In the genomic region with DNA sequence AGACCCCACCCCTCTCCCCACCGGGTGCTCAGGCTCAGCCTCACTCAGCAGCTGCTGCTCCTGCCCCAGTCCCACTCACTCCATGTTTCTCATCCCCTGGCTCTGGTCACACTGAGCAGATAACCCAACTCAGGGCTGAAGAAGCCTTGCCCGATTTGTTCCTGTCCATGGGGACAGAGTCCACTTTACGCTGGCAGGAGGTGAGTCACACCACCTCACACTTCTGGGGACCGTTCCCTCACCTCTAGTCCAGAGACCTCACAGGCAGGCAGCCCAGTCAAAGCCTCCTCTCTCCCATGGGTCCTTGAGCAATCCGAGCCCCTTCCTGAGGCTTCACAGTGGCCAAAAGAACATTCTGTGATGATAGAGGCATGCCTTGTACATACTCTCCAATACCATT, we compare ENCODE assay signal across 22 cellular contexts. TPM values are rescaled to one million over a fixed set of nuclear protein-coding genes. Genes with fewer than 3 reads are reported as not detected.
A peak's percentile ranks its signal among the peaks of the same experiment; 100 is the strongest.
DNase-seq lines count a peak whose midpoint lies in the region; ATAC-seq, FAIRE-seq and TF ChIP-seq lines count a peak whose summit lies in the region.
"Had no signal": no experiment of that assay in that cellular context is flagged by ENCODE, and none has a peak within 500 bp of the region (broad histone marks: within the 10 kb centered on the region; RNA-seq: fewer than 3 reads in every experiment).

No MANE protein-coding gene starts in this region.

- no peak overlapping the region for H2AFZ ChIP-seq in HepG2 (ENCODE audit: low read length)

- TF ChIP-seq EP300 in HepG2 (IDR thresholded peaks at IDR 0.05; ENCODE audit: low read depth in 2 of 2, low read length in 2 of 2) (peak in 1 of 2 experiments; percentile 38; a peak in 1 of 4 replicates), HepG2 (CRISPR knock-in tag; IDR thresholded peaks at IDR 0.05; ENCODE audit: borderline replicate concordance) (no peak)

- no peaks in the 10 kb centered on the region for H3K36me3 Mint-ChIP-seq in activated CD8-positive, alpha-beta T cell treated with anti-CD3 and anti-CD28 coated beads for 36 hours (ENCODE audit: low read depth)

- H3K4me3 ChIP-seq in adipocyte (ENCODE audit: low read length) (peak overlapping the region; percentile 79), HepG2 (replicated peaks in 1 of 3; ENCODE audit: insufficient read depth in 1 of 3, low read depth in 2 of 3, low read length in 3 of 3) (peak overlapping the region in 1 of 3 experiments; percentile 51; a peak in 2 of 6 replicates), skeletal muscle cell (ENCODE audit: low read depth, low read length) (no peak overlapping the region), right cardiac atrium (ENCODE audit: low read length) (no peak overlapping the region)
- H3K4me3 ChIP-seq: esophagus squamous epithelium, sigmoid colon, testis had no signal

- in situ Hi-C loops in HepG2 (cut with HindIII; ENCODE audit: extremely low pct_ligation_motif_present, low pct_unique_long_range_greater_than_20kb), result no loop called here

- no peak overlapping the region for H3K4me3 Mint-ChIP-seq in activated CD8-positive, alpha-beta T cell treated with anti-CD3 and anti-CD28 coated beads for 36 hours

- H3K27me3 ChIP-seq in adipocyte (replicated peaks; ENCODE audit: control insufficient read depth, insufficient read depth, low read length) (no peaks in the 10 kb centered on the region), HepG2 (ENCODE audit: control insufficient read depth in 1 of 2, insufficient read depth in 2 of 2, low read length in 2 of 2) (no peaks in the 10 kb centered on the region), right cardiac atrium (ENCODE audit: control insufficient read depth, insufficient read depth) (no peaks in the 10 kb centered on the region)
- H3K27me3 ChIP-seq: esophagus squamous epithelium, sigmoid colon, testis had no signal

- peak; percentile 65 for DNase-seq in HT-29 (ENCODE audit: low spot score)
- no peak for DNase-seq in adipocyte (ENCODE audit: low read depth)
- DNase-seq in HepG2 (ENCODE audit: low spot score), result peak; percentile 84
- peak; percentile 88 for DNase-seq in skeletal muscle cell (ENCODE audit: low read depth)
- DNase-seq in NAMALWA (ENCODE audit: low spot score), result no peak
- no peak for DNase-seq in right cardiac atrium
- DNase-seq in activated CD8-positive, alpha-beta T cell treated with anti-CD3 and anti-CD28 coated beads for 36 hours, result no peak
- DNase-seq: activated effector memory CD4-positive, alpha-beta T cell treated with Interleukin-2 at 50 U/mL for 16 hours; esophagus squamous epithelium; Kasumi-1; kidney glomerular epithelial cell; NCI-H1105 treated with DMSO at 0.1 percent for 48 hours; NCI-H524; occipital lobe; sigmoid colon; testis; WERI-Rb-1 had no signal

- peak; percentile 79 for FAIRE-seq in HepG2 (lab: Jason Lieb, UNC)
- FAIRE-seq: G401.6 had no signal

- no TSS peak for BruUV-seq in HepG2 (replicated peaks; lab: Mats Ljungman, UMichigan)

- peak overlapping the region; percentile 65 for H3K4me2 ChIP-seq in HepG2 (ENCODE audit: low read depth, low read length)

- no peaks in the 10 kb centered on the region for H3K4me1 Mint-ChIP-seq in activated CD8-positive, alpha-beta T cell treated with anti-CD3 and anti-CD28 coated beads for 36 hours (ENCODE audit: low read depth)

- no peak for TF ChIP-seq RAD21 in HepG2 (CRISPR knock-in tag; IDR thresholded peaks at IDR 0.05)

- TF ChIP-seq POLR2A in HepG2 (IDR thresholded peaks at IDR 0.05; ENCODE audit: insufficient read depth in 1 of 2, low read depth in 2 of 2, low read length in 2 of 2), result peak; percentile 62 to 75; a peak in 3 of 4 replicates

- intact Hi-C loops in HepG2 (cut with micrococcal nuclease; ENCODE audit: unreplicated experiment) (loop anchor here (1.0 to 5.0 kb wide), 3 partner anchors 10 to 39 kb away; a partner anchor contains a TSS), right cardiac atrium (cut with DNase I) (no loop called here)
- intact Hi-C loops in activated CD8-positive, alpha-beta T cell treated with anti-CD3 and anti-CD28 coated beads for 36 hours (cut with micrococcal nuclease), result no loop called here

- 0 out of 2 replicates have a peak, but pooled peaks have one; percentile 3 for TF ChIP-seq CTCF in HepG2 (CRISPR knock-in tag; IDR thresholded peaks at IDR 0.05)
- no peak for TF ChIP-seq CTCF in activated CD8-positive, alpha-beta T cell treated with anti-CD3 and anti-CD28 coated beads for 36 hours (IDR thresholded peaks at IDR 0.05)

- peaks cover 66% of the 10 kb centered on the region for H3K4me1 ChIP-seq in adipocyte (ENCODE audit: control insufficient read depth, insufficient read depth, low read length)
- H3K4me1 ChIP-seq in HepG2 (ENCODE audit: insufficient read depth, low read length), result peaks cover 34% of the 10 kb centered on the region
- H3K4me1 ChIP-seq in right cardiac atrium (ENCODE audit: control insufficient read depth, insufficient read depth, low read length), result no peaks in the 10 kb centered on the region
- H3K4me1 ChIP-seq: testis had no signal

- H3K79me2 ChIP-seq in HepG2 (ENCODE audit: insufficient read depth, low read length), result no peaks in the 10 kb centered on the region

- no peaks in the 10 kb centered on the region for H4K20me1 ChIP-seq in HepG2 (ENCODE audit: insufficient read depth, low read length)

- CTCF ChIA-PET in HepG2 (lab: Yijun Ruan, JAX; ENCODE audit: low intra/inter-chr PET ratio, low total read pairs), result no interaction called here
- CTCF ChIA-PET in activated CD8-positive, alpha-beta T cell treated with anti-CD3 and anti-CD28 coated beads for 36 hours (lab: Charles Lee), result interaction anchor here (1.2 kb wide), 1 partner anchor 54 kb away, joined by 3 read pairs; no protein-coding TSS in a partner anchor

- H3K9me3 ChIP-seq in adipocyte (ENCODE audit: control insufficient read depth, low read length) (no peaks in the 10 kb centered on the region), HepG2 (ENCODE audit: low read length) (no peaks in the 10 kb centered on the region), right cardiac atrium (ENCODE audit: control insufficient read depth, low read length) (no peaks in the 10 kb centered on the region)
- H3K9me3 ChIP-seq: esophagus squamous epithelium, sigmoid colon, testis had no signal

- H3K27ac Mint-ChIP-seq in activated CD8-positive, alpha-beta T cell treated with anti-CD3 and anti-CD28 coated beads for 36 hours, result no peak overlapping the region

- H3K27ac ChIP-seq in HepG2 (ENCODE audit: extremely low read length, insufficient read depth, low read length), result peak overlapping the region; percentile 49
- no peak overlapping the region for H3K27ac ChIP-seq in right cardiac atrium (ENCODE audit: low read length)
- H3K27ac ChIP-seq: esophagus squamous epithelium, RWPE1, sigmoid colon, testis, WERI-Rb-1 had no signal

- peak; percentile 98 for ATAC-seq in HepG2
- no peak for ATAC-seq in right cardiac atrium
- ATAC-seq in GM21526 (IDR thresholded peaks at IDR 0.05; ENCODE audit: low FRiP score, unreplicated experiment), result no peak
- no peak for ATAC-seq in activated CD8-positive, alpha-beta T cell treated with anti-CD3 and anti-CD28 coated beads for 36 hours

- no peaks in the 10 kb centered on the region for H3K9me3 Mint-ChIP-seq in activated CD8-positive, alpha-beta T cell treated with anti-CD3 and anti-CD28 coated beads for 36 hours

- POLR2A ChIA-PET in HepG2 (lab: Yijun Ruan, JAX), result interaction anchor here (0.7 to 3.5 kb wide), 7 partner anchors 11 to 68 kb away, joined by 3 to 20 read pairs (median 5); a partner anchor contains a TSS
- POLR2A ChIA-PET in activated CD8-positive, alpha-beta T cell treated with anti-CD3 and anti-CD28 coated beads for 36 hours (lab: Charles Lee), result interaction anchor here (0.6 to 1.5 kb wide), 2 partner anchors 10 to 13 kb away, joined by 3 to 4 read pairs; no protein-coding TSS in a partner anchor

- H3K27me3 Mint-ChIP-seq in activated CD8-positive, alpha-beta T cell treated with anti-CD3 and anti-CD28 coated beads for 36 hours, result no peaks in the 10 kb centered on the region

- H3K9ac ChIP-seq in adipocyte (ENCODE audit: low read length) (peak overlapping the region; percentile 90), HepG2 (ENCODE audit: insufficient read depth, low read depth, low read length) (peak overlapping the region; percentile 17; the same call in 1 of the 2 replicates)

- H3K36me3 ChIP-seq in adipocyte (ENCODE audit: control insufficient read depth, insufficient read depth, low read length, severe bottlenecking), result peaks cover 39% of the 10 kb centered on the region
- no peaks in the 10 kb centered on the region for H3K36me3 ChIP-seq in HepG2 (replicated peaks in 1 of 2; ENCODE audit: control insufficient read depth in 1 of 2, insufficient read depth in 2 of 2, low read length in 2 of 2)
- H3K36me3 ChIP-seq: esophagus squamous epithelium, sigmoid colon, WERI-Rb-1 had no signal

- 2% methylated on average over 5 of the region's 5 CpGs for WGBS in HepG2 (ENCODE audit: low lambda C conversion rate)
- WGBS in right cardiac atrium, result 69% methylated on average over 5 of the region's 5 CpGs

RNA-seq across cellular contexts. Expression of a gene that starts 1.4 kb away (rescaled TPM):
- total RNA-seq in HT-29 (2014; rRNA removed; shearing (Covaris generic)), result 0.61 and 1.5 TPM in 2 replicates
- total RNA-seq in HepG2 (2016; rRNA removed; fragmentation: Illumina TruSeq; extraction: Trizol) (2.5 and 2.8 TPM in 2 replicates), right cardiac atrium (1 to 10 TPM in 1 of 4 donors, under 1 TPM in 2, not detected in 1; 0.38 to 8.4 (median 0.40) TPM)
- total RNA-seq in HepG2 (2016; cell fraction: cytosol; rRNA removed; fragmentation: Illumina TruSeq; extraction: Trizol; ENCODE audit: low read depth), result 0.71 and 0.79 TPM in 2 replicates
- total RNA-seq in HepG2 (2016; cell fraction: insoluble cytoplasmic fraction; rRNA removed; fragmentation: Illumina TruSeq; extraction: Trizol), result 2.8 and 3.0 TPM in 2 replicates
- 1.1 TPM in 2 replicates for total RNA-seq in HepG2 (2016; cell fraction: membrane; rRNA removed; fragmentation: Illumina TruSeq; extraction: Trizol)
- 1.1 and 1.7 TPM in 2 replicates for total RNA-seq in HepG2 (2016; cell fraction: nucleus; rRNA removed; fragmentation: Illumina TruSeq; extraction: Trizol)
- polyA plus RNA-seq in HepG2 (2011; rRNA removed) (10.4 and 19.6 TPM in 2 replicates), right cardiac atrium (29.5 TPM)
- polyA plus RNA-seq in HepG2 (2011; cell fraction: cytosol; rRNA removed), result 11.0 and 15.5 TPM in 2 replicates
- 4.8 and 7.9 TPM in 2 replicates for polyA plus RNA-seq in HepG2 (2011; cell fraction: nucleus; rRNA removed)
- polyA plus RNA-seq in HepG2 (2012), result 9.7 and 16.5 TPM in 2 replicates
- polyA plus RNA-seq in HepG2 (2016; cell fraction: cytosol; fragmentation: Illumina TruSeq; extraction: Trizol; ENCODE audit: low read depth), result 0.90 and 1.2 TPM in 2 replicates
- 4.1 and 5.5 TPM in 2 replicates for polyA plus RNA-seq in HepG2 (2016; cell fraction: insoluble cytoplasmic fraction; fragmentation: Illumina TruSeq; extraction: Trizol; ENCODE audit: low read depth)
- 1.00 and 1.2 TPM in 2 replicates for polyA plus RNA-seq in HepG2 (2016; cell fraction: membrane; fragmentation: Illumina TruSeq; extraction: Trizol; ENCODE audit: low read depth)
- polyA plus RNA-seq in HepG2 (2016; cell fraction: nucleus; fragmentation: Illumina TruSeq; extraction: Trizol; ENCODE audit: insufficient read depth, low read depth), result 1.8 and 2.8 TPM in 2 replicates
- 9.9 TPM in 1 of 2 replicates, not detected in the other for polyA minus RNA-seq in HepG2 (2011; rRNA and poly(A)+ RNA removed; ENCODE audit: low replicate concordance)
- 3.8 and 7.9 TPM in 2 replicates for polyA minus RNA-seq in HepG2 (2011; cell fraction: cytosol; rRNA and poly(A)+ RNA removed)
- polyA minus RNA-seq in HepG2 (2011; cell fraction: nucleus; rRNA and poly(A)+ RNA removed), result 2.4 and 5.2 TPM in 2 replicates
- not detected for total RNA-seq in activated CD8-positive, alpha-beta T cell treated with anti-CD3 and anti-CD28 coated beads for 36 hours
- total RNA-seq: chondrocyte, esophagus squamous epithelium, myocyte, occipital lobe had no signal

RNA-seq across cellular contexts. Expression of a gene that starts 11.7 kb away (rescaled TPM):
- total RNA-seq in HT-29 (2014; rRNA removed; shearing (Covaris generic)), result 24.0 and 26.0 TPM in 2 replicates
- 40.9 and 50.9 TPM in 2 replicates for total RNA-seq in HepG2 (2016; rRNA removed; fragmentation: Illumina TruSeq; extraction: Trizol)
- total RNA-seq in HepG2 (2016; cell fraction: cytosol; rRNA removed; fragmentation: Illumina TruSeq; extraction: Trizol; ENCODE audit: low read depth), result 30.5 and 31.6 TPM in 2 replicates
- total RNA-seq in HepG2 (2016; cell fraction: insoluble cytoplasmic fraction; rRNA removed; fragmentation: Illumina TruSeq; extraction: Trizol), result 39.2 and 48.3 TPM in 2 replicates
- total RNA-seq in HepG2 (2016; cell fraction: membrane; rRNA removed; fragmentation: Illumina TruSeq; extraction: Trizol), result 58.9 and 62.5 TPM in 2 replicates
- total RNA-seq in HepG2 (2016; cell fraction: nucleus; rRNA removed; fragmentation: Illumina TruSeq; extraction: Trizol), result 26.1 and 35.8 TPM in 2 replicates
- 49.9 and 59.1 TPM in 2 replicates for polyA plus RNA-seq in HepG2 (2011; rRNA removed)
- 62.8 and 77.2 TPM in 2 replicates for polyA plus RNA-seq in HepG2 (2011; cell fraction: cytosol; rRNA removed)
- polyA plus RNA-seq in HepG2 (2011; cell fraction: nucleus; rRNA removed), result 15.6 and 21.2 TPM in 2 replicates
- polyA plus RNA-seq in HepG2 (2012), result 51.5 and 51.6 TPM in 2 replicates
- polyA plus RNA-seq in HepG2 (2016; cell fraction: cytosol; fragmentation: Illumina TruSeq; extraction: Trizol; ENCODE audit: low read depth), result 34.8 and 36.6 TPM in 2 replicates
- polyA plus RNA-seq in HepG2 (2016; cell fraction: insoluble cytoplasmic fraction; fragmentation: Illumina TruSeq; extraction: Trizol; ENCODE audit: low read depth), result 49.7 and 50.5 TPM in 2 replicates
- 63.1 and 68.7 TPM in 2 replicates for polyA plus RNA-seq in HepG2 (2016; cell fraction: membrane; fragmentation: Illumina TruSeq; extraction: Trizol; ENCODE audit: low read depth)
- 55.7 and 65.1 TPM in 2 replicates for polyA plus RNA-seq in HepG2 (2016; cell fraction: nucleus; fragmentation: Illumina TruSeq; extraction: Trizol; ENCODE audit: insufficient read depth, low read depth)
- 106 and 114 TPM in 2 replicates for polyA minus RNA-seq in HepG2 (2011; rRNA and poly(A)+ RNA removed; ENCODE audit: low replicate concordance)
- polyA minus RNA-seq in HepG2 (2011; cell fraction: cytosol; rRNA and poly(A)+ RNA removed), result 28.1 and 40.9 TPM in 2 replicates
- 16.2 and 24.0 TPM in 2 replicates for polyA minus RNA-seq in HepG2 (2011; cell fraction: nucleus; rRNA and poly(A)+ RNA removed)
- 10 to 100 TPM; 20.3 to 22.4 (median 20.4) TPM for total RNA-seq in right cardiac atrium
- 26.0 TPM for polyA plus RNA-seq in right cardiac atrium
- 10 to 100 TPM; 29.7 to 30.3 TPM for total RNA-seq in activated CD8-positive, alpha-beta T cell treated with anti-CD3 and anti-CD28 coated beads for 36 hours

RNA-seq across cellular contexts. Expression of a gene that starts 23.9 kb away (rescaled TPM):
- total RNA-seq in HT-29 (2014; rRNA removed; shearing (Covaris generic)), result 13.4 and 17.0 TPM in 2 replicates
- total RNA-seq in HepG2 (2016; rRNA removed; fragmentation: Illumina TruSeq; extraction: Trizol), result 6.7 and 14.5 TPM in 2 replicates
- 2.7 and 3.5 TPM in 2 replicates for total RNA-seq in HepG2 (2016; cell fraction: cytosol; rRNA removed; fragmentation: Illumina TruSeq; extraction: Trizol; ENCODE audit: low read depth)
- total RNA-seq in HepG2 (2016; cell fraction: insoluble cytoplasmic fraction; rRNA removed; fragmentation: Illumina TruSeq; extraction: Trizol), result 6.0 and 11.8 TPM in 2 replicates
- total RNA-seq in HepG2 (2016; cell fraction: membrane; rRNA removed; fragmentation: Illumina TruSeq; extraction: Trizol), result 4.7 and 5.3 TPM in 2 replicates
- total RNA-seq in HepG2 (2016; cell fraction: nucleus; rRNA removed; fragmentation: Illumina TruSeq; extraction: Trizol), result 15.9 and 16.0 TPM in 2 replicates
- polyA plus RNA-seq in HepG2 (2011; rRNA removed), result 24.1 and 36.3 TPM in 2 replicates
- polyA plus RNA-seq in HepG2 (2011; cell fraction: cytosol; rRNA removed), result 12.1 and 13.8 TPM in 2 replicates
- polyA plus RNA-seq in HepG2 (2011; cell fraction: nucleus; rRNA removed), result 99.7 and 101 TPM in 2 replicates
- 13.7 and 18.1 TPM in 2 replicates for polyA plus RNA-seq in HepG2 (2012)
- polyA plus RNA-seq in HepG2 (2016; cell fraction: cytosol; fragmentation: Illumina TruSeq; extraction: Trizol; ENCODE audit: low read depth), result 2.0 and 2.3 TPM in 2 replicates
- polyA plus RNA-seq in HepG2 (2016; cell fraction: insoluble cytoplasmic fraction; fragmentation: Illumina TruSeq; extraction: Trizol; ENCODE audit: low read depth), result 7.0 and 8.1 TPM in 2 replicates
- polyA plus RNA-seq in HepG2 (2016; cell fraction: membrane; fragmentation: Illumina TruSeq; extraction: Trizol; ENCODE audit: low read depth), result 3.3 and 3.7 TPM in 2 replicates
- polyA plus RNA-seq in HepG2 (2016; cell fraction: nucleus; fragmentation: Illumina TruSeq; extraction: Trizol; ENCODE audit: insufficient read depth, low read depth), result 31.0 and 39.3 TPM in 2 replicates
- 2.4 and 35.1 TPM in 2 replicates for polyA minus RNA-seq in HepG2 (2011; rRNA and poly(A)+ RNA removed; ENCODE audit: low replicate concordance)
- 6.0 and 7.9 TPM in 2 replicates for polyA minus RNA-seq in HepG2 (2011; cell fraction: cytosol; rRNA and poly(A)+ RNA removed)
- 22.7 and 33.4 TPM in 2 replicates for polyA minus RNA-seq in HepG2 (2011; cell fraction: nucleus; rRNA and poly(A)+ RNA removed)
- total RNA-seq in right cardiac atrium, result 1 to 10 TPM; 1.0 to 2.2 (median 1.4) TPM
- 1.2 TPM for polyA plus RNA-seq in right cardiac atrium
- 1 to 10 TPM; 1.2 to 1.7 TPM for total RNA-seq in activated CD8-positive, alpha-beta T cell treated with anti-CD3 and anti-CD28 coated beads for 36 hours
- total RNA-seq: occipital lobe had no signal

RNA-seq across cellular contexts. Expression of a gene that starts 34.9 kb away (rescaled TPM):
- 21.3 and 25.8 TPM in 2 replicates for total RNA-seq in HT-29 (2014; rRNA removed; shearing (Covaris generic))
- 30.3 and 32.1 TPM in 2 replicates for total RNA-seq in HepG2 (2016; rRNA removed; fragmentation: Illumina TruSeq; extraction: Trizol)
- total RNA-seq in HepG2 (2016; cell fraction: cytosol; rRNA removed; fragmentation: Illumina TruSeq; extraction: Trizol; ENCODE audit: low read depth), result 19.4 and 22.8 TPM in 2 replicates
- total RNA-seq in HepG2 (2016; cell fraction: insoluble cytoplasmic fraction; rRNA removed; fragmentation: Illumina TruSeq; extraction: Trizol), result 31.0 and 32.4 TPM in 2 replicates
- 23.0 and 24.2 TPM in 2 replicates for total RNA-seq in HepG2 (2016; cell fraction: membrane; rRNA removed; fragmentation: Illumina TruSeq; extraction: Trizol)
- 15.6 and 16.2 TPM in 2 replicates for total RNA-seq in HepG2 (2016; cell fraction: nucleus; rRNA removed; fragmentation: Illumina TruSeq; extraction: Trizol)
- 48.7 and 55.5 TPM in 2 replicates for polyA plus RNA-seq in HepG2 (2011; rRNA removed)
- polyA plus RNA-seq in HepG2 (2011; cell fraction: cytosol; rRNA removed), result 24.5 and 32.1 TPM in 2 replicates
- polyA plus RNA-seq in HepG2 (2011; cell fraction: nucleus; rRNA removed), result 33.9 and 36.3 TPM in 2 replicates
- polyA plus RNA-seq in HepG2 (2012), result 23.0 and 27.6 TPM in 2 replicates
- polyA plus RNA-seq in HepG2 (2016; cell fraction: cytosol; fragmentation: Illumina TruSeq; extraction: Trizol; ENCODE audit: low read depth), result 12.3 and 13.4 TPM in 2 replicates
- 42.6 and 42.9 TPM in 2 replicates for polyA plus RNA-seq in HepG2 (2016; cell fraction: insoluble cytoplasmic fraction; fragmentation: Illumina TruSeq; extraction: Trizol; ENCODE audit: low read depth)
- polyA plus RNA-seq in HepG2 (2016; cell fraction: membrane; fragmentation: Illumina TruSeq; extraction: Trizol; ENCODE audit: low read depth), result 17.8 TPM in 2 replicates
- polyA plus RNA-seq in HepG2 (2016; cell fraction: nucleus; fragmentation: Illumina TruSeq; extraction: Trizol; ENCODE audit: insufficient read depth, low read depth), result 39.3 and 39.8 TPM in 2 replicates
- polyA minus RNA-seq in HepG2 (2011; rRNA and poly(A)+ RNA removed; ENCODE audit: low replicate concordance), result 49.6 and 51.5 TPM in 2 replicates
- 11.9 and 14.9 TPM in 2 replicates for polyA minus RNA-seq in HepG2 (2011; cell fraction: cytosol; rRNA and poly(A)+ RNA removed)
- 5.7 and 11.1 TPM in 2 replicates for polyA minus RNA-seq in HepG2 (2011; cell fraction: nucleus; rRNA and poly(A)+ RNA removed)
- 10 to 100 TPM; 31.2 to 37.7 (median 37.6) TPM for total RNA-seq in right cardiac atrium
- polyA plus RNA-seq in right cardiac atrium, result 43.3 TPM
- 10 to 100 TPM; 78.8 to 83.5 TPM for total RNA-seq in activated CD8-positive, alpha-beta T cell treated with anti-CD3 and anti-CD28 coated beads for 36 hours

RNA-seq across cellular contexts. Expression of a gene that starts 38.2 kb away (rescaled TPM):
- total RNA-seq in HT-29 (2014; rRNA removed; shearing (Covaris generic)), result 18.6 and 23.4 TPM in 2 replicates
- 10.7 and 20.7 TPM in 2 replicates for total RNA-seq in HepG2 (2016; rRNA removed; fragmentation: Illumina TruSeq; extraction: Trizol)
- total RNA-seq in HepG2 (2016; cell fraction: cytosol; rRNA removed; fragmentation: Illumina TruSeq; extraction: Trizol; ENCODE audit: low read depth), result 5.7 and 7.7 TPM in 2 replicates
- 8.6 and 18.1 TPM in 2 replicates for total RNA-seq in HepG2 (2016; cell fraction: insoluble cytoplasmic fraction; rRNA removed; fragmentation: Illumina TruSeq; extraction: Trizol)
- 11.4 and 12.8 TPM in 2 replicates for total RNA-seq in HepG2 (2016; cell fraction: membrane; rRNA removed; fragmentation: Illumina TruSeq; extraction: Trizol)
- total RNA-seq in HepG2 (2016; cell fraction: nucleus; rRNA removed; fragmentation: Illumina TruSeq; extraction: Trizol), result 21.6 and 25.0 TPM in 2 replicates
- polyA plus RNA-seq in HepG2 (2011; rRNA removed), result 24.0 and 31.7 TPM in 2 replicates
- 13.6 and 19.2 TPM in 2 replicates for polyA plus RNA-seq in HepG2 (2011; cell fraction: cytosol; rRNA removed)
- polyA plus RNA-seq in HepG2 (2011; cell fraction: nucleus; rRNA removed), result 108 and 112 TPM in 2 replicates
- 13.5 and 15.0 TPM in 2 replicates for polyA plus RNA-seq in HepG2 (2012)
- polyA plus RNA-seq in HepG2 (2016; cell fraction: cytosol; fragmentation: Illumina TruSeq; extraction: Trizol; ENCODE audit: low read depth), result 4.6 and 5.5 TPM in 2 replicates
- 7.3 and 9.2 TPM in 2 replicates for polyA plus RNA-seq in HepG2 (2016; cell fraction: insoluble cytoplasmic fraction; fragmentation: Illumina TruSeq; extraction: Trizol; ENCODE audit: low read depth)
- 9.4 and 10.5 TPM in 2 replicates for polyA plus RNA-seq in HepG2 (2016; cell fraction: membrane; fragmentation: Illumina TruSeq; extraction: Trizol; ENCODE audit: low read depth)
- 42.0 and 44.2 TPM in 2 replicates for polyA plus RNA-seq in HepG2 (2016; cell fraction: nucleus; fragmentation: Illumina TruSeq; extraction: Trizol; ENCODE audit: insufficient read depth, low read depth)
- polyA minus RNA-seq in HepG2 (2011; rRNA and poly(A)+ RNA removed; ENCODE audit: low replicate concordance), result 31.2 and 33.6 TPM in 2 replicates
- polyA minus RNA-seq in HepG2 (2011; cell fraction: cytosol; rRNA and poly(A)+ RNA removed), result 11.5 and 11.9 TPM in 2 replicates
- 21.0 and 29.7 TPM in 2 replicates for polyA minus RNA-seq in HepG2 (2011; cell fraction: nucleus; rRNA and poly(A)+ RNA removed)
- 10 to 100 TPM; 35.1 to 48.1 (median 41.9) TPM for total RNA-seq in right cardiac atrium
- 40.4 TPM for polyA plus RNA-seq in right cardiac atrium
- total RNA-seq in activated CD8-positive, alpha-beta T cell treated with anti-CD3 and anti-CD28 coated beads for 36 hours, result under 1 TPM; 0.22 to 0.32 TPM

Comparison
In these comparisons a context has a peak if more than half of its experiments do, and no peak if none do; other contexts are left out.
1. DNase-seq: peak in HT-29 (single experiment), HepG2 (single experiment) and skeletal muscle cell (single experiment); none in adipocyte (single experiment), NAMALWA (single experiment), right cardiac atrium (0 of 3) and activated CD8-positive, alpha-beta T cell treated with anti-CD3 and anti-CD28 coated beads for 36 hours (single experiment).